Comparison of ENCODE assay signal across 1 cellular context in genomic region chr7:156074982-156075615, GRCh38.
TF ChIP-seq lines count a peak whose summit lies in the region.

No MANE protein-coding gene starts in this region.

TF ChIP-seq in K562, 482 proteins besides CTCF, POLR2A, EP300 and RAD21 (continued from another document and continues in another):
- TF ChIP-seq MBD1 (CRISPR knock-in tag; IDR thresholded peaks at IDR 0.05) = no peak
- no peak for TF ChIP-seq USF2 (CRISPR knock-in tag; IDR thresholded peaks at IDR 0.05)
- no peak for TF ChIP-seq KLF16 (IDR thresholded peaks at IDR 0.05)
- no peak for TF ChIP-seq IRF2 (CRISPR knock-in tag; IDR thresholded peaks at IDR 0.05)
- TF ChIP-seq CTCFL (IDR thresholded peaks at IDR 0.05; ENCODE audit: borderline replicate concordance, insufficient read depth, low read depth, low read length, poor library complexity, severe bottlenecking) = peak; percentile 93
- TF ChIP-seq ZBTB17 (CRISPR knock-in tag; IDR thresholded peaks at IDR 0.05) = no peak
- no peak for TF ChIP-seq ZFPM2 (CRISPR knock-in tag; IDR thresholded peaks at IDR 0.05)
- no peak for TF ChIP-seq TFAM (CRISPR knock-in tag; conservative IDR thresholded peaks at IDR 0.05)
- TF ChIP-seq RAD51 (IDR thresholded peaks at IDR 0.05; ENCODE audit: borderline replicate concordance, low read depth) = no peak
- no peak for TF ChIP-seq ATF3 (IDR thresholded peaks at IDR 0.05)
- no peak for TF ChIP-seq ATF3 (CRISPR knock-in tag; conservative IDR thresholded peaks at IDR 0.05)
- TF ChIP-seq SRSF1 (IDR thresholded peaks at IDR 0.05; ENCODE audit: low read depth, low read length) = no peak
- no peak for TF ChIP-seq HMG20B (CRISPR knock-in tag; IDR thresholded peaks at IDR 0.05)
- TF ChIP-seq DDX20 (tag; IDR thresholded peaks at IDR 0.05; ENCODE audit: low read depth) = no peak
- TF ChIP-seq ZC3H8 (IDR thresholded peaks at IDR 0.05) = no peak
- no peak for TF ChIP-seq KHSRP (IDR thresholded peaks at IDR 0.05)
- TF ChIP-seq NR2F6 (CRISPR knock-in tag; IDR thresholded peaks at IDR 0.05) = no peak
- no peak for TF ChIP-seq TGIF2 (CRISPR knock-in tag; IDR thresholded peaks at IDR 0.05)
- no peak for TF ChIP-seq CHCHD3 (CRISPR knock-in tag; IDR thresholded peaks at IDR 0.05)
- no peak for TF ChIP-seq HMGXB4 (CRISPR knock-in tag; IDR thresholded peaks at IDR 0.05)
- no peak for TF ChIP-seq LCOR (CRISPR knock-in tag; IDR thresholded peaks at IDR 0.05)
- TF ChIP-seq E2F8 (IDR thresholded peaks at IDR 0.05; ENCODE audit: low read depth, partially characterized antibody) = no peak
- TF ChIP-seq MLX (CRISPR knock-in tag; conservative IDR thresholded peaks at IDR 0.05) = no peak
- 0 out of 2 replicates have a peak, but pooled peaks have one; percentile 27 for TF ChIP-seq CBX1 (IDR thresholded peaks at IDR 0.05; ENCODE audit: low read depth)
- no peak for TF ChIP-seq ZNF77 (CRISPR knock-in tag; IDR thresholded peaks at IDR 0.05)
- no peak for TF ChIP-seq ID3 (CRISPR knock-in tag; IDR thresholded peaks at IDR 0.05)
- no peak for TF ChIP-seq ID3 (tag; IDR thresholded peaks at IDR 0.05)
- TF ChIP-seq NR4A1 (CRISPR knock-in tag; IDR thresholded peaks at IDR 0.05) = no peak
- no peak for TF ChIP-seq NR4A1 (tag; IDR thresholded peaks at IDR 0.05)
- TF ChIP-seq DACH1 (IDR thresholded peaks at IDR 0.05; ENCODE audit: partially characterized antibody) = no peak
- TF ChIP-seq SIN3B (IDR thresholded peaks at IDR 0.05; ENCODE audit: low read depth) = no peak
- no peak for TF ChIP-seq ZKSCAN3 (CRISPR knock-in tag; IDR thresholded peaks at IDR 0.05)
- no peak for TF ChIP-seq ZNF124 (CRISPR knock-in tag; IDR thresholded peaks at IDR 0.05)
- TF ChIP-seq KAT7 (CRISPR knock-in tag; IDR thresholded peaks at IDR 0.05; ENCODE audit: borderline replicate concordance) = no peak
- TF ChIP-seq ZNF280A (IDR thresholded peaks at IDR 0.05; ENCODE audit: low read depth, partially characterized antibody) = no peak
- TF ChIP-seq CREB3L1 (IDR thresholded peaks at IDR 0.05; ENCODE audit: borderline replicate concordance, low read depth) = peak; percentile 83
- TF ChIP-seq PHF8 (IDR thresholded peaks at IDR 0.05; ENCODE audit: borderline replicate concordance, low read length) = peak; percentile 23; the same call in 1 of the 2 replicates
- TF ChIP-seq RBBP5 (IDR thresholded peaks at IDR 0.05; ENCODE audit: borderline replicate concordance, insufficient read depth, low read length, poor library complexity, severe bottlenecking) = no peak
- no peak for TF ChIP-seq RBM25 (IDR thresholded peaks at IDR 0.05; ENCODE audit: low read depth, low read length, severe bottlenecking)
- no peak for TF ChIP-seq ZSCAN32 (CRISPR knock-in tag; IDR thresholded peaks at IDR 0.05)
- no peak for TF ChIP-seq HBP1 (CRISPR knock-in tag; IDR thresholded peaks at IDR 0.05)
- no peak for TF ChIP-seq SRSF9 (IDR thresholded peaks at IDR 0.05; ENCODE audit: borderline replicate concordance, low read depth, low read length)
- no peak for TF ChIP-seq ESRRA (IDR thresholded peaks at IDR 0.05; ENCODE audit: borderline replicate concordance, low read depth)
- TF ChIP-seq SNIP1 (IDR thresholded peaks at IDR 0.05; ENCODE audit: low read depth) = no peak
- TF ChIP-seq SOX6 (IDR thresholded peaks at IDR 0.05) = 0 out of 2 replicates have a peak, but pooled peaks have one; percentile 13
- peak; percentile 53 for TF ChIP-seq ATF7 (IDR thresholded peaks at IDR 0.05)
- no peak for TF ChIP-seq COPS2 (conservative IDR thresholded peaks at IDR 0.05)
- no peak for TF ChIP-seq TAF9B (IDR thresholded peaks at IDR 0.05; ENCODE audit: partially characterized antibody)
- TF ChIP-seq RFX7 (CRISPR knock-in tag; IDR thresholded peaks at IDR 0.05) = no peak
- TF ChIP-seq FOXO4 (CRISPR knock-in tag; IDR thresholded peaks at IDR 0.05) = no peak
- no peak for TF ChIP-seq JUN (IDR thresholded peaks at IDR 0.05; ENCODE audit: borderline replicate concordance, low read depth, low read length)
- no peak for TF ChIP-seq JUN (CRISPR knock-in tag; IDR thresholded peaks at IDR 0.05; ENCODE audit: borderline replicate concordance)
- TF ChIP-seq DNMT1 (IDR thresholded peaks at IDR 0.05) = no peak
